23 cellular contexts compared by ENCODE assay signal in genomic region chr9:135345775-135346433, GRCh38.
DNase-seq lines count a peak whose midpoint lies in the region; ATAC-seq, FAIRE-seq and TF ChIP-seq lines count a peak whose summit lies in the region.
"Had no signal": no experiment of that assay in that cellular context is flagged by ENCODE, and none has a peak within 500 bp of the region (broad histone marks: within the 10 kb centered on the region; RNA-seq: fewer than 3 reads in every experiment).

No MANE protein-coding gene starts in this region.

- DNase-seq in Right ventricle myocardium superior (peak; percentile 19), right atrium auricular region (ENCODE audit: low spot score) (no peak), RWPE2 (ENCODE audit: low spot score) (peak; percentile 35), kidney (peak; percentile 59), superior temporal gyrus (ENCODE audit: extremely low spot score) (peak; percentile 46), nucleus accumbens (lab: John Stamatoyannopoulos, UW) (no peak)
- DNase-seq: CD4-positive, alpha-beta T cell; COR-L47; DND-41; H9; MG63; NCI-H1417; NCI-H446 treated with DMSO at 0.1 percent for 48 hours; NCI-H526 treated with DMSO at 0.1 percent for 48 hours; OCI-M1; SHP77 treated with DMSO at 0.1 percent for 48 hours had no signal

- H3K27me3 ChIP-seq in right atrium auricular region (no peaks in the 10 kb centered on the region), RWPE2 (ENCODE audit: insufficient read depth, poor library complexity, severe bottlenecking) (peaks cover 67% of the 10 kb centered on the region)
- H3K27me3 ChIP-seq: MG63 had no signal

- H3K4me3 ChIP-seq in right atrium auricular region = no peak overlapping the region
- no peak overlapping the region for H3K4me3 ChIP-seq in RWPE2 (ENCODE audit: severe bottlenecking)
- no peak overlapping the region for H3K4me3 ChIP-seq in kidney (ENCODE audit: low read length in 2 of 2)
- H3K4me3 ChIP-seq: GM12878, K562, MG63, SK-N-MC had no signal

- no peak for FAIRE-seq in kidney (lab: Jason Lieb, UNC)
- FAIRE-seq: GM12878, HepG2, K562 had no signal

- no peaks in the 10 kb centered on the region for H3K9me3 ChIP-seq in right atrium auricular region
- H3K9me3 ChIP-seq in RWPE2 (ENCODE audit: severe bottlenecking) = no peaks in the 10 kb centered on the region
- H3K9me3 ChIP-seq in kidney (ENCODE audit: control insufficient read depth in 1 of 2, low read length in 2 of 2) = no peaks in the 10 kb centered on the region
- H3K9me3 ChIP-seq: MG63 had no signal

- no peak for TF ChIP-seq CTCF in right atrium auricular region (IDR thresholded peaks at IDR 0.05)
- no peak for TF ChIP-seq CTCF in RWPE2 (IDR thresholded peaks at IDR 0.05; ENCODE audit: poor library complexity, severe bottlenecking)
- TF ChIP-seq CTCF in kidney (IDR thresholded peaks at IDR 0.05; ENCODE audit: borderline replicate concordance, extremely low read depth, insufficient read depth) = no peak

- H3K9ac ChIP-seq in kidney (ENCODE audit: low read length in 2 of 2) = no peak overlapping the region

- H3K36me3 ChIP-seq in right atrium auricular region (no peaks in the 10 kb centered on the region), RWPE2 (ENCODE audit: low read depth) (no peaks in the 10 kb centered on the region), kidney (ENCODE audit: control insufficient read depth in 1 of 2, insufficient read depth in 2 of 2, low read length in 2 of 2) (no peaks in the 10 kb centered on the region)
- H3K36me3 ChIP-seq: MG63 had no signal

- H3K4me1 ChIP-seq in right atrium auricular region = no peaks in the 10 kb centered on the region
- H3K4me1 ChIP-seq in RWPE2 (ENCODE audit: insufficient read depth, poor library complexity, severe bottlenecking) = no peaks in the 10 kb centered on the region
- no peaks in the 10 kb centered on the region for H3K4me1 ChIP-seq in kidney (ENCODE audit: control insufficient read depth in 1 of 2, insufficient read depth in 1 of 2, low read depth in 1 of 2, low read length in 2 of 2)

- no peak overlapping the region for H3K27ac ChIP-seq in right atrium auricular region
- no peak overlapping the region for H3K27ac ChIP-seq in RWPE2 (ENCODE audit: poor library complexity, severe bottlenecking)
- H3K27ac ChIP-seq in kidney (ENCODE audit: low read depth in 2 of 2, low read length in 2 of 2) = no peak overlapping the region
- H3K27ac ChIP-seq: HL-60, SK-N-MC had no signal

- ATAC-seq in Right ventricle myocardium superior (ENCODE audit: poor library complexity) = no peak
- no peak for ATAC-seq in RWPE2 (ENCODE audit: low read depth)
- no peak for ATAC-seq in GM21529 (IDR thresholded peaks at IDR 0.05; ENCODE audit: unreplicated experiment)
- ATAC-seq in GM19452 (IDR thresholded peaks at IDR 0.05; ENCODE audit: unreplicated experiment) = no peak
- ATAC-seq: GM12878, HepG2, K562 had no signal

- intact Hi-C loops in Right ventricle myocardium superior (cut with DNase I) = loop anchor here (2.0 kb wide), 2 partner anchors 67 to 259 kb away; partner anchors contain the start of gene OLFM1
- intact Hi-C loops in kidney (cut with DNase I) = loop anchor here (5.0 kb wide), 1 partner anchor 259 kb away; the partner anchor contains the start of gene OLFM1

Comparison
In these comparisons a context has a peak if more than half of its experiments do, and no peak if none do; other contexts are left out.
1. DNase-seq: peak in Right ventricle myocardium superior (single experiment), RWPE2 (single experiment), kidney (single experiment) and superior temporal gyrus (single experiment); none in right atrium auricular region (single experiment) and nucleus accumbens (0 of 56).